In genomic region chr1:54305906-54306514, GRCh38 we compare ENCODE assay signal across 14 cellular contexts.
"Had no signal": no experiment of that assay in that cellular context is flagged by ENCODE, and none has a peak within 500 bp of the region (broad histone marks: within the 10 kb centered on the region; RNA-seq: fewer than 3 reads in every experiment).

No MANE protein-coding gene starts in this region.

- H3K27me3 ChIP-seq: SJCRH30, testis had no signal

- DNase-seq: activated CD4-positive, alpha-beta T cell treated with anti-CD3 and anti-CD28 coated beads, Interleukin-2, amount 10 ng/mL, durations not matched to agents 24 days and 14 days; activated naive CD4-positive, alpha-beta T cell treated with anti-CD3 and anti-CD28 coated beads, Interleukin-2, amount 10 ng/mL, durations not matched to agents 7 days and 5 days; activated T-cell treated with anti-CD3 and anti-CD28 coated beads for 4 hours; effector memory CD8-positive, alpha-beta T cell; SJCRH30; stimulated activated CD4-positive, alpha-beta T cell treated with anti-CD3 and anti-CD28 coated beads, Interleukin-4, amount 100 ng/mL, for 1 hour; stimulated activated CD8-positive, alpha-beta memory T cell treated with anti-CD3 and anti-CD28 coated beads, Interleukin-4, amount 100 ng/mL, for 48 hours; stimulated activated naive CD8-positive, alpha-beta T cell treated with anti-CD3 and anti-CD28 coated beads, Interleukin-15, amount 100 ng/mL, for 72 hours; testis had no signal

- H3K9me3 Mint-ChIP-seq: activated CD4-positive, alpha-beta T cell treated with anti-CD3 and anti-CD28 coated beads, Interleukin-2, amount 10 ng/mL, durations not matched to agents 24 days and 14 days; activated naive CD4-positive, alpha-beta T cell treated with anti-CD3 and anti-CD28 coated beads, Interleukin-2, amount 10 ng/mL, durations not matched to agents 7 days and 5 days; activated T-helper 2 cell treated with anti-CD3 and anti-CD28 coated beads, Interferon-gamma antibody, Interleukin-2, Interleukin-4, amounts not matched to agents 10 μg/mL and 5 μg/mL and 100 μg/mL, durations not matched to agents 14 hours and 24 hours and 36 hours; central memory CD8-positive, alpha-beta T cell; dendritic cell treated with granulocyte-macrophage colony-stimulating factor and Interleukin-4, amounts not matched to agents 40 ng/mL and 50 ng/mL, for 4 days; effector memory CD8-positive, alpha-beta T cell; memory B cell had no signal

- H3K4me3 Mint-ChIP-seq: activated CD4-positive, alpha-beta T cell treated with anti-CD3 and anti-CD28 coated beads, Interleukin-2, amount 10 ng/mL, durations not matched to agents 24 days and 14 days; activated naive CD4-positive, alpha-beta T cell treated with anti-CD3 and anti-CD28 coated beads, Interleukin-2, amount 10 ng/mL, durations not matched to agents 7 days and 5 days; central memory CD8-positive, alpha-beta T cell; dendritic cell treated with granulocyte-macrophage colony-stimulating factor and Interleukin-4, amounts not matched to agents 40 ng/mL and 50 ng/mL, for 4 days; memory B cell; stimulated activated naive CD8-positive, alpha-beta T cell treated with anti-CD3 and anti-CD28 coated beads, Interleukin-15, amount 100 ng/mL, for 72 hours had no signal

- H3K9me3 ChIP-seq: SJCRH30, testis had no signal

- H3K27me3 Mint-ChIP-seq: activated CD4-positive, alpha-beta T cell treated with anti-CD3 and anti-CD28 coated beads, Interleukin-2, amount 10 ng/mL, durations not matched to agents 24 days and 14 days; activated naive CD4-positive, alpha-beta T cell treated with anti-CD3 and anti-CD28 coated beads, Interleukin-2, amount 10 ng/mL, durations not matched to agents 7 days and 5 days; central memory CD8-positive, alpha-beta T cell; dendritic cell treated with granulocyte-macrophage colony-stimulating factor and Interleukin-4, amounts not matched to agents 40 ng/mL and 50 ng/mL, for 4 days; effector memory CD8-positive, alpha-beta T cell; memory B cell; stimulated activated naive CD8-positive, alpha-beta T cell treated with anti-CD3 and anti-CD28 coated beads, Interleukin-15, amount 100 ng/mL, for 72 hours had no signal

- H3K4me3 ChIP-seq: SJCRH30, testis had no signal

- H3K36me3 Mint-ChIP-seq: memory B cell had no signal

- H3K27ac ChIP-seq: SJCRH30, testis had no signal

- H3K36me3 ChIP-seq: SJCRH30 had no signal

- ATAC-seq: effector memory CD8-positive, alpha-beta T cell; left lobe of liver; stimulated activated naive CD8-positive, alpha-beta T cell treated with anti-CD3 and anti-CD28 coated beads, Interleukin-15, amount 100 ng/mL, for 72 hours had no signal

- H3K27ac Mint-ChIP-seq: activated CD4-positive, alpha-beta T cell treated with anti-CD3 and anti-CD28 coated beads, Interleukin-2, amount 10 ng/mL, durations not matched to agents 24 days and 14 days; activated naive CD4-positive, alpha-beta T cell treated with anti-CD3 and anti-CD28 coated beads, Interleukin-2, amount 10 ng/mL, durations not matched to agents 7 days and 5 days; activated T-helper 2 cell treated with anti-CD3 and anti-CD28 coated beads, Interferon-gamma antibody, Interleukin-2, Interleukin-4, amounts not matched to agents 10 μg/mL and 5 μg/mL and 100 μg/mL, durations not matched to agents 14 hours and 24 hours and 36 hours; dendritic cell treated with granulocyte-macrophage colony-stimulating factor and Interleukin-4, amounts not matched to agents 40 ng/mL and 50 ng/mL, for 4 days; memory B cell had no signal
